1 cellular context compared by ENCODE assay signal in the genomic region with DNA sequence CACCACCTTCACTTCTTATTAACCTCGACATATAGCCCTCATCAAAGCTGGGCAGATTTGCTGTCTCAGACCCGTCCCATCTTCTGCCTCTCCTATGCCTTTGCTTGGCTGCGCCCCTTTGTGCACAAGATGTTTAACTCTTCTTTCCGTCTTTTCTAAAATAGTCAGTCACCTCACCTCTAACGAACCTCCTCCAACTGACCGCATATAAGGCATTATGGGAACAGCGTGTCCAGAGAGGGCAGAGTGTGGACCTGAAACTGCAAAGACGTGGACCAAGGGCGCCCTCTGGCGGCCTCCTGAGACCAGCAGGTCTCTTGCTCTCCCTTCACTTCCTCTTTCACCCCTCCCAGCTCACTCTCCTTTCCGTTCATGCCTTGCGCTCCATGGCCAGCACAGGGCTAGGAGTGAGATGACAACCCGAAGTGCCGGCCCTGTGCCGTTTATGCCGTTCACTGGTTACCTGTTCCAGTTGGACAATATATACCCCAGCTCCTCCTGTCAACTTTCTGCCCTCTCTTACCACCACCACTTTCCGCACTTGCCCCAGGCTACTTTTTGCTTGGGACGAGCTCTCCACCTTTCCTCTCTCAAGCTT.
TF ChIP-seq lines count a peak whose summit lies in the region.

No MANE protein-coding gene starts in this region.

TF ChIP-seq in HepG2, 621 proteins besides CTCF, POLR2A, EP300 and RAD21 (continued from another document and continues in another):
- TF ChIP-seq, protein P1, sequence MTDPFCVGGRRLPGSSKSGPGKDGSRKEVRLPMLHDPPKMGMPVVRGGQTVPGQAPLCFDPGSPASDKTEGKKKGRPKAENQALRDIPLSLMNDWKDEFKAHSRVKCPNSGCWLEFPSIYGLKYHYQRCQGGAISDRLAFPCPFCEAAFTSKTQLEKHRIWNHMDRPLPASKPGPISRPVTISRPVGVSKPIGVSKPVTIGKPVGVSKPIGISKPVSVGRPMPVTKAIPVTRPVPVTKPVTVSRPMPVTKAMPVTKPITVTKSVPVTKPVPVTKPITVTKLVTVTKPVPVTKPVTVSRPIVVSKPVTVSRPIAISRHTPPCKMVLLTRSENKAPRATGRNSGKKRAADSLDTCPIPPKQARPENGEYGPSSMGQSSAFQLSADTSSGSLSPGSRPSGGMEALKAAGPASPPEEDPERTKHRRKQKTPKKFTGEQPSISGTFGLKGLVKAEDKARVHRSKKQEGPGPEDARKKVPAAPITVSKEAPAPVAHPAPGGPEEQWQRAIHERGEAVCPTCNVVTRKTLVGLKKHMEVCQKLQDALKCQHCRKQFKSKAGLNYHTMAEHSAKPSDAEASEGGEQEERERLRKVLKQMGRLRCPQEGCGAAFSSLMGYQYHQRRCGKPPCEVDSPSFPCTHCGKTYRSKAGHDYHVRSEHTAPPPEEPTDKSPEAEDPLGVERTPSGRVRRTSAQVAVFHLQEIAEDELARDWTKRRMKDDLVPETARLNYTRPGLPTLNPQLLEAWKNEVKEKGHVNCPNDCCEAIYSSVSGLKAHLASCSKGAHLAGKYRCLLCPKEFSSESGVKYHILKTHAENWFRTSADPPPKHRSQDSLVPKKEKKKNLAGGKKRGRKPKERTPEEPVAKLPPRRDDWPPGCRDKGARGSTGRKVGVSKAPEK (CRISPR knock-in tag; IDR thresholded peaks at IDR 0.05; ENCODE audit: borderline replicate concordance), result peak; percentile 44; the same call in 1 of the 2 replicates
- TF ChIP-seq NONO (IDR thresholded peaks at IDR 0.05) (no peak), NONO (CRISPR knock-in tag; conservative IDR thresholded peaks at IDR 0.05) (0 out of 2 replicates have a peak, but pooled peaks have one; percentile 26), TBX2 (CRISPR knock-in tag; IDR thresholded peaks at IDR 0.05; ENCODE audit: borderline replicate concordance) (0 out of 2 replicates have a peak, but pooled peaks have one; percentile 19), TMF1 (CRISPR knock-in tag; IDR thresholded peaks at IDR 0.05; ENCODE audit: low read depth) (no peak), ATF7 (IDR thresholded peaks at IDR 0.05) (no peak), ATF7 (CRISPR knock-in tag; IDR thresholded peaks at IDR 0.05) (no peak), RFXAP (CRISPR knock-in tag; IDR thresholded peaks at IDR 0.05; ENCODE audit: borderline replicate concordance) (no peak), ZNF34 (CRISPR knock-in tag; IDR thresholded peaks at IDR 0.05; ENCODE audit: borderline replicate concordance) (no peak), KLF6 (CRISPR knock-in tag; IDR thresholded peaks at IDR 0.05) (0 out of 2 replicates have a peak, but pooled peaks have one; percentile 26), ZNF24 (IDR thresholded peaks at IDR 0.05) (no peak), MTA3 (CRISPR knock-in tag; IDR thresholded peaks at IDR 0.05) (no peak), ZNF652 (CRISPR knock-in tag; IDR thresholded peaks at IDR 0.05; ENCODE audit: borderline replicate concordance, low read depth) (no peak), MTA1 (CRISPR knock-in tag; IDR thresholded peaks at IDR 0.05; ENCODE audit: borderline replicate concordance) (no peak), ZNF282 (IDR thresholded peaks at IDR 0.05; ENCODE audit: partially characterized antibody) (no peak), KDM5B (CRISPR knock-in tag; IDR thresholded peaks at IDR 0.05; ENCODE audit: borderline replicate concordance) (peak; percentile 22; the same call in 1 of the 2 replicates), FOXP1 (IDR thresholded peaks at IDR 0.05) (no peak), FOXP1 (CRISPR knock-in tag; IDR thresholded peaks at IDR 0.05) (no peak), IKZF1 (IDR thresholded peaks at IDR 0.05) (no peak), HDAC2 (CRISPR knock-in tag; IDR thresholded peaks at IDR 0.05) (0 out of 2 replicates have a peak, but pooled peaks have one; percentile 31), DMAP1 (CRISPR knock-in tag; IDR thresholded peaks at IDR 0.05) (0 out of 2 replicates have a peak, but pooled peaks have one; percentile 30), BORCS8-MEF2B (CRISPR knock-in tag; IDR thresholded peaks at IDR 0.05) (no peak), ZNF879 (CRISPR knock-in tag; IDR thresholded peaks at IDR 0.05) (no peak), ASH2L (IDR thresholded peaks at IDR 0.05; ENCODE audit: insufficient read length, low read depth, low read length) (peak; percentile 26), ELF3 (CRISPR knock-in tag; IDR thresholded peaks at IDR 0.05) (peak; percentile 96), ZSCAN25 (CRISPR knock-in tag; IDR thresholded peaks at IDR 0.05) (peak; percentile 92), NR1H2 (CRISPR knock-in tag; IDR thresholded peaks at IDR 0.05; ENCODE audit: borderline replicate concordance, low read depth) (no peak), EEA1 (CRISPR knock-in tag; IDR thresholded peaks at IDR 0.05; ENCODE audit: borderline replicate concordance) (no peak), SIX1 (CRISPR knock-in tag; IDR thresholded peaks at IDR 0.05; ENCODE audit: borderline replicate concordance) (no peak), PHF20 (CRISPR knock-in tag; IDR thresholded peaks at IDR 0.05) (peak; percentile 62; the same call in 1 of the 2 replicates)
- TF ChIP-seq, protein P2, sequence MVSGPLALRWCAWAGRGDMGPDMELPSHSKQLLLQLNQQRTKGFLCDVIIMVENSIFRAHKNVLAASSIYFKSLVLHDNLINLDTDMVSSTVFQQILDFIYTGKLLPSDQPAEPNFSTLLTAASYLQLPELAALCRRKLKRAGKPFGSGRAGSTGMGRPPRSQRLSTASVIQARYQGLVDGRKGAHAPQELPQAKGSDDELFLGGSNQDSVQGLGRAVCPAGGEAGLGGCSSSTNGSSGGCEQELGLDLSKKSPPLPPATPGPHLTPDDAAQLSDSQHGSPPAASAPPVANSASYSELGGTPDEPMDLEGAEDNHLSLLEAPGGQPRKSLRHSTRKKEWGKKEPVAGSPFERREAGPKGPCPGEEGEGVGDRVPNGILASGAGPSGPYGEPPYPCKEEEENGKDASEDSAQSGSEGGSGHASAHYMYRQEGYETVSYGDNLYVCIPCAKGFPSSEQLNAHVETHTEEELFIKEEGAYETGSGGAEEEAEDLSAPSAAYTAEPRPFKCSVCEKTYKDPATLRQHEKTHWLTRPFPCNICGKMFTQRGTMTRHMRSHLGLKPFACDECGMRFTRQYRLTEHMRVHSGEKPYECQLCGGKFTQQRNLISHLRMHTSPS (CRISPR knock-in tag; IDR thresholded peaks at IDR 0.05; ENCODE audit: low read depth), result 0 out of 2 replicates have a peak, but pooled peaks have one; percentile 18
- TF ChIP-seq, protein P3, sequence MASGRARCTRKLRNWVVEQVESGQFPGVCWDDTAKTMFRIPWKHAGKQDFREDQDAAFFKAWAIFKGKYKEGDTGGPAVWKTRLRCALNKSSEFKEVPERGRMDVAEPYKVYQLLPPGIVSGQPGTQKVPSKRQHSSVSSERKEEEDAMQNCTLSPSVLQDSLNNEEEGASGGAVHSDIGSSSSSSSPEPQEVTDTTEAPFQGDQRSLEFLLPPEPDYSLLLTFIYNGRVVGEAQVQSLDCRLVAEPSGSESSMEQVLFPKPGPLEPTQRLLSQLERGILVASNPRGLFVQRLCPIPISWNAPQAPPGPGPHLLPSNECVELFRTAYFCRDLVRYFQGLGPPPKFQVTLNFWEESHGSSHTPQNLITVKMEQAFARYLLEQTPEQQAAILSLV (CRISPR knock-in tag; IDR thresholded peaks at IDR 0.05; ENCODE audit: borderline replicate concordance), result no peak
- TF ChIP-seq, protein P4, sequence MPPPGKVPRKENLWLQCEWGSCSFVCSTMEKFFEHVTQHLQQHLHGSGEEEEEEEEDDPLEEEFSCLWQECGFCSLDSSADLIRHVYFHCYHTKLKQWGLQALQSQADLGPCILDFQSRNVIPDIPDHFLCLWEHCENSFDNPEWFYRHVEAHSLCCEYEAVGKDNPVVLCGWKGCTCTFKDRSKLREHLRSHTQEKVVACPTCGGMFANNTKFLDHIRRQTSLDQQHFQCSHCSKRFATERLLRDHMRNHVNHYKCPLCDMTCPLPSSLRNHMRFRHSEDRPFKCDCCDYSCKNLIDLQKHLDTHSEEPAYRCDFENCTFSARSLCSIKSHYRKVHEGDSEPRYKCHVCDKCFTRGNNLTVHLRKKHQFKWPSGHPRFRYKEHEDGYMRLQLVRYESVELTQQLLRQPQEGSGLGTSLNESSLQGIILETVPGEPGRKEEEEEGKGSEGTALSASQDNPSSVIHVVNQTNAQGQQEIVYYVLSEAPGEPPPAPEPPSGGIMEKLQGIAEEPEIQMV (CRISPR knock-in tag; IDR thresholded peaks at IDR 0.05; ENCODE audit: low read depth), result no peak
- TF ChIP-seq, protein P5, sequence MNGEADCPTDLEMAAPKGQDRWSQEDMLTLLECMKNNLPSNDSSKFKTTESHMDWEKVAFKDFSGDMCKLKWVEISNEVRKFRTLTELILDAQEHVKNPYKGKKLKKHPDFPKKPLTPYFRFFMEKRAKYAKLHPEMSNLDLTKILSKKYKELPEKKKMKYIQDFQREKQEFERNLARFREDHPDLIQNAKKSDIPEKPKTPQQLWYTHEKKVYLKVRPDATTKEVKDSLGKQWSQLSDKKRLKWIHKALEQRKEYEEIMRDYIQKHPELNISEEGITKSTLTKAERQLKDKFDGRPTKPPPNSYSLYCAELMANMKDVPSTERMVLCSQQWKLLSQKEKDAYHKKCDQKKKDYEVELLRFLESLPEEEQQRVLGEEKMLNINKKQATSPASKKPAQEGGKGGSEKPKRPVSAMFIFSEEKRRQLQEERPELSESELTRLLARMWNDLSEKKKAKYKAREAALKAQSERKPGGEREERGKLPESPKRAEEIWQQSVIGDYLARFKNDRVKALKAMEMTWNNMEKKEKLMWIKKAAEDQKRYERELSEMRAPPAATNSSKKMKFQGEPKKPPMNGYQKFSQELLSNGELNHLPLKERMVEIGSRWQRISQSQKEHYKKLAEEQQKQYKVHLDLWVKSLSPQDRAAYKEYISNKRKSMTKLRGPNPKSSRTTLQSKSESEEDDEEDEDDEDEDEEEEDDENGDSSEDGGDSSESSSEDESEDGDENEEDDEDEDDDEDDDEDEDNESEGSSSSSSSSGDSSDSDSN (CRISPR knock-in tag; IDR thresholded peaks at IDR 0.05), result no peak; the same call in none of the 2 replicates
- TF ChIP-seq, protein P6, sequence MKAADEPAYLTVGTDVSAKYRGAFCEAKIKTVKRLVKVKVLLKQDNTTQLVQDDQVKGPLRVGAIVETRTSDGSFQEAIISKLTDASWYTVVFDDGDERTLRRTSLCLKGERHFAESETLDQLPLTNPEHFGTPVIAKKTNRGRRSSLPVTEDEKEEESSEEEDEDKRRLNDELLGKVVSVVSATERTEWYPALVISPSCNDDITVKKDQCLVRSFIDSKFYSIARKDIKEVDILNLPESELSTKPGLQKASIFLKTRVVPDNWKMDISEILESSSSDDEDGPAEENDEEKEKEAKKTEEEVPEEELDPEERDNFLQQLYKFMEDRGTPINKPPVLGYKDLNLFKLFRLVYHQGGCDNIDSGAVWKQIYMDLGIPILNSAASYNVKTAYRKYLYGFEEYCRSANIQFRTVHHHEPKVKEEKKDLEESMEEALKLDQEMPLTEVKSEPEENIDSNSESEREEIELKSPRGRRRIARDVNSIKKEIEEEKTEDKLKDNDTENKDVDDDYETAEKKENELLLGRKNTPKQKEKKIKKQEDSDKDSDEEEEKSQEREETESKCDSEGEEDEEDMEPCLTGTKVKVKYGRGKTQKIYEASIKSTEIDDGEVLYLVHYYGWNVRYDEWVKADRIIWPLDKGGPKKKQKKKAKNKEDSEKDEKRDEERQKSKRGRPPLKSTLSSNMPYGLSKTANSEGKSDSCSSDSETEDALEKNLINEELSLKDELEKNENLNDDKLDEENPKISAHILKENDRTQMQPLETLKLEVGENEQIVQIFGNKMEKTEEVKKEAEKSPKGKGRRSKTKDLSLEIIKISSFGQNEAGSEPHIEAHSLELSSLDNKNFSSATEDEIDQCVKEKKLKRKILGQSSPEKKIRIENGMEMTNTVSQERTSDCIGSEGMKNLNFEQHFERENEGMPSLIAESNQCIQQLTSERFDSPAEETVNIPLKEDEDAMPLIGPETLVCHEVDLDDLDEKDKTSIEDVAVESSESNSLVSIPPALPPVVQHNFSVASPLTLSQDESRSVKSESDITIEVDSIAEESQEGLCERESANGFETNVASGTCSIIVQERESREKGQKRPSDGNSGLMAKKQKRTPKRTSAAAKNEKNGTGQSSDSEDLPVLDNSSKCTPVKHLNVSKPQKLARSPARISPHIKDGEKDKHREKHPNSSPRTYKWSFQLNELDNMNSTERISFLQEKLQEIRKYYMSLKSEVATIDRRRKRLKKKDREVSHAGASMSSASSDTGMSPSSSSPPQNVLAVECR (CRISPR knock-in tag; IDR thresholded peaks at IDR 0.05; ENCODE audit: borderline replicate concordance), result peak; percentile 55; the same call in 1 of the 2 replicates
- TF ChIP-seq, protein P7, sequence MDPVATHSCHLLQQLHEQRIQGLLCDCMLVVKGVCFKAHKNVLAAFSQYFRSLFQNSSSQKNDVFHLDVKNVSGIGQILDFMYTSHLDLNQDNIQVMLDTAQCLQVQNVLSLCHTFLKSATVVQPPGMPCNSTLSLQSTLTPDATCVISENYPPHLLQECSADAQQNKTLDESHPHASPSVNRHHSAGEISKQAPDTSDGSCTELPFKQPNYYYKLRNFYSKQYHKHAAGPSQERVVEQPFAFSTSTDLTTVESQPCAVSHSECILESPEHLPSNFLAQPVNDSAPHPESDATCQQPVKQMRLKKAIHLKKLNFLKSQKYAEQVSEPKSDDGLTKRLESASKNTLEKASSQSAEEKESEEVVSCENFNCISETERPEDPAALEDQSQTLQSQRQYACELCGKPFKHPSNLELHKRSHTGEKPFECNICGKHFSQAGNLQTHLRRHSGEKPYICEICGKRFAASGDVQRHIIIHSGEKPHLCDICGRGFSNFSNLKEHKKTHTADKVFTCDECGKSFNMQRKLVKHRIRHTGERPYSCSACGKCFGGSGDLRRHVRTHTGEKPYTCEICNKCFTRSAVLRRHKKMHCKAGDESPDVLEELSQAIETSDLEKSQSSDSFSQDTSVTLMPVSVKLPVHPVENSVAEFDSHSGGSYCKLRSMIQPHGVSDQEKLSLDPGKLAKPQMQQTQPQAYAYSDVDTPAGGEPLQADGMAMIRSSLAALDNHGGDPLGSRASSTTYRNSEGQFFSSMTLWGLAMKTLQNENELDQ (CRISPR knock-in tag; IDR thresholded peaks at IDR 0.05; ENCODE audit: borderline replicate concordance), result no peak
- TF ChIP-seq, protein P8, sequence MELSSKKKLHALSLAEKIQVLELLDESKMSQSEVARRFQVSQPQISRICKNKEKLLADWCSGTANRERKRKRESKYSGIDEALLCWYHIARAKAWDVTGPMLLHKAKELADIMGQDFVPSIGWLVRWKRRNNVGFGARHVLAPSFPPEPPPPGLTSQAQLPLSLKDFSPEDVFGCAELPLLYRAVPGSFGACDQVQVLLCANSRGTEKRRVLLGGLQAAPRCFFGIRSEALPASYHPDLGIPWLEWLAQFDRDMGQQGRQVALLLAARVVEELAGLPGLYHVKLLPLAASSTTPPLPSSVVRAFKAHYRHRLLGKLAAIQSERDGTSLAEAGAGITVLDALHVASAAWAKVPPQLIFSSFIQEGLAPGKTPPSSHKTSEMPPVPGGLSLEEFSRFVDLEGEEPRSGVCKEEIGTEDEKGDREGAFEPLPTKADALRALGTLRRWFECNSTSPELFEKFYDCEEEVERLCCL (CRISPR knock-in tag; IDR thresholded peaks at IDR 0.05; ENCODE audit: borderline replicate concordance), result peak; percentile 52; the same call in 1 of the 2 replicates
